Comparison of ENCODE assay signal across 22 cellular contexts in the genomic region with DNA sequence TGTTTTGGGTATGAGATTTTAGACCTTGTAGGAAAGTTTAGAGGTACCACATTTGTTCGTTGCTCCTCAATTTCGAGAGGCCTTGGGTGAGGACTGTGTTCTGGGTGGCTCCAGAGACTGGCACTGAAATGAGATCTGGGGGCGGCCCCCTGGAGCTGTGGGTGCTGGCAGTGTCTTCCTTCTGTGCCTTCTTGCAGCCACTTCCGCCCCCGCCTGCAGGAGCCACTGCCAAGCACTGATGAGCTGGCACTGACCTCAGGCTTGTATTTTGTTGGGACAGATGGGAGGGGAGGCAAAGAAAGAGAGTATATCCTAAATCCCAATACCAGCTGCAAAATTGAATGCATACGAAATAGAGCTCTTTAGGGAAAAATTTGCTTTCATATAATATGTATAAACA.
DNase-seq lines count a peak whose midpoint lies in the region; ATAC-seq and TF ChIP-seq lines count a peak whose summit lies in the region.
"Had no signal": no experiment of that assay in that cellular context is flagged by ENCODE, and none has a peak within 500 bp of the region (broad histone marks: within the 10 kb centered on the region; RNA-seq: fewer than 3 reads in every experiment).

No MANE protein-coding gene starts in this region.

- H3K27me3 Mint-ChIP-seq in brain (no peaks in the 10 kb centered on the region), nephron (ENCODE audit: low read depth) (peaks cover 4% of the 10 kb centered on the region)
- H3K27me3 Mint-ChIP-seq: activated naive CD4-positive, alpha-beta T cell treated with anti-CD3 and anti-CD28 coated beads, Interleukin-2, amount 50 U/mL, for 24 hours; CD4-positive, alpha-beta T cell had no signal

- H3K9me3 Mint-ChIP-seq in brain (peaks cover 0 to 4% (median 0%) of the 10 kb centered on the region in 5 experiments), nephron (peaks cover 12% of the 10 kb centered on the region)
- H3K9me3 Mint-ChIP-seq: activated naive CD4-positive, alpha-beta T cell treated with anti-CD3 and anti-CD28 coated beads, Interleukin-2, amount 50 U/mL, for 24 hours; CD4-positive, alpha-beta T cell; natural killer cell treated with Interleukin-12 subunit alpha and Interleukin-12 subunit beta and Interleukin-15 and Interleukin-18, amount 100 ng/mL, for 72 hours had no signal

- H3K4me3 ChIP-seq in KMS-11 (IDR thresholded peaks at IDR 0.05; ENCODE audit: insufficient read depth, low read depth, low read length) = no peak overlapping the region
- H3K4me3 ChIP-seq: breast epithelium, esophagus squamous epithelium, hepatocyte, Peyer's patch had no signal

- H3K27ac Mint-ChIP-seq in brain = peak overlapping the region; percentile 38 to 84 (median 77)
- H3K27ac Mint-ChIP-seq in nephron = peak overlapping the region; percentile 18 to 87 (median 47)
- H3K27ac Mint-ChIP-seq: activated naive CD4-positive, alpha-beta T cell treated with anti-CD3 and anti-CD28 coated beads, Interleukin-2, amount 50 U/mL, for 24 hours; CD4-positive, alpha-beta T cell; natural killer cell treated with Interleukin-12 subunit alpha and Interleukin-12 subunit beta and Interleukin-15 and Interleukin-18, amount 100 ng/mL, for 72 hours had no signal

- no peaks in the 10 kb centered on the region for H3K36me3 Mint-ChIP-seq in brain
- peaks cover 11% of the 10 kb centered on the region for H3K36me3 Mint-ChIP-seq in nephron (ENCODE audit: low read depth)
- H3K36me3 Mint-ChIP-seq: activated naive CD4-positive, alpha-beta T cell treated with anti-CD3 and anti-CD28 coated beads, Interleukin-2, amount 50 U/mL, for 24 hours; natural killer cell treated with Interleukin-12 subunit alpha and Interleukin-12 subunit beta and Interleukin-15 and Interleukin-18, amount 100 ng/mL, for 72 hours had no signal

- no peak for TF ChIP-seq CTCF in KMS-11 (conservative IDR thresholded peaks at IDR 0.05; ENCODE audit: low read depth, low read length)
- no peak for TF ChIP-seq CTCF in brain (conservative IDR thresholded peaks at IDR 0.05)
- TF ChIP-seq CTCF in nephron (IDR thresholded peaks at IDR 0.05; ENCODE audit: unreplicated experiment in 3 of 3) = no peak

- DNase-seq in COLO829 (ENCODE audit: low spot score) = peak; percentile 20
- DNase-seq in SW 1271 (lab: John Stamatoyannopoulos, UW) = no peak
- DNase-seq: ACHN; activated T-cell treated with anti-CD3 and anti-CD28 coated beads for 4 hours; CD4-positive, alpha-beta T cell; DND-41; esophagus squamous epithelium; kidney; NCI-H2029 treated with DMSO at 0.1 percent for 48 hours; NCI-H748 treated with DMSO at 0.1 percent for 48 hours; Peyer's patch; stimulated activated naive CD4-positive, alpha-beta T cell treated with Interleukin-2 at 50 U/mL for 16 hours had no signal

- H3K4me2 ChIP-seq in KMS-11 = peak overlapping the region; percentile 96; the same call in 1 of the 2 replicates
- H3K4me2 ChIP-seq: hepatocyte had no signal

- H3K9ac ChIP-seq in KMS-11 = no peak overlapping the region

- H3K27ac ChIP-seq in KMS-11 = peak overlapping the region; percentile 39; the same call in 1 of the 2 replicates
- H3K27ac ChIP-seq: breast epithelium, hepatocyte, Peyer's patch had no signal

- H3K79me2 ChIP-seq in KMS-11 (ENCODE audit: insufficient read depth, low read depth) = no peaks in the 10 kb centered on the region
- H3K79me2 ChIP-seq: hepatocyte had no signal

- no peaks in the 10 kb centered on the region for H3K36me3 ChIP-seq in KMS-11 (ENCODE audit: insufficient read depth)
- H3K36me3 ChIP-seq: breast epithelium, Peyer's patch had no signal

- H3K4me1 Mint-ChIP-seq in brain (peaks cover 77% of the 10 kb centered on the region), nephron (peaks cover 58% of the 10 kb centered on the region)

- H3K4me3 Mint-ChIP-seq in brain (no peak overlapping the region), nephron (peak overlapping the region in 1 of 3 experiments; percentile 18)
- H3K4me3 Mint-ChIP-seq: activated naive CD4-positive, alpha-beta T cell treated with anti-CD3 and anti-CD28 coated beads, Interleukin-2, amount 50 U/mL, for 24 hours; CD4-positive, alpha-beta T cell; natural killer cell treated with Interleukin-12 subunit alpha and Interleukin-12 subunit beta and Interleukin-15 and Interleukin-18, amount 100 ng/mL, for 72 hours had no signal

- H3K27me3 ChIP-seq in KMS-11 (ENCODE audit: insufficient read depth, low read depth) = no peaks in the 10 kb centered on the region
- H3K27me3 ChIP-seq: esophagus squamous epithelium, hepatocyte, Peyer's patch had no signal

- ATAC-seq in HG02981 (IDR thresholded peaks at IDR 0.05; ENCODE audit: unreplicated experiment) = no peak
- no peak for ATAC-seq in activated CD4-positive, CD25-positive, alpha-beta regulatory T cell treated with anti-CD3 and anti-CD28 coated beads, Interleukin-2, amount 50 U/mL, for 24 hours
- no peak for ATAC-seq in HG03175 (IDR thresholded peaks at IDR 0.05; ENCODE audit: unreplicated experiment)
- ATAC-seq: natural killer cell treated with Interleukin-12 subunit alpha and Interleukin-12 subunit beta and Interleukin-15 and Interleukin-18, amount 100 ng/mL, for 72 hours had no signal

- peaks cover 61% of the 10 kb centered on the region for H3K4me1 ChIP-seq in KMS-11 (ENCODE audit: low read depth, poor library complexity, severe bottlenecking)
- H3K4me1 ChIP-seq: breast epithelium, Peyer's patch had no signal

- H4K20me1 ChIP-seq in KMS-11 (ENCODE audit: insufficient read depth) = no peaks in the 10 kb centered on the region

- H2AFZ ChIP-seq in KMS-11 (ENCODE audit: low read depth) = no peak overlapping the region
- H2AFZ ChIP-seq: hepatocyte had no signal
